ENCODE assay signal across 8 cellular contexts in the genomic region with DNA sequence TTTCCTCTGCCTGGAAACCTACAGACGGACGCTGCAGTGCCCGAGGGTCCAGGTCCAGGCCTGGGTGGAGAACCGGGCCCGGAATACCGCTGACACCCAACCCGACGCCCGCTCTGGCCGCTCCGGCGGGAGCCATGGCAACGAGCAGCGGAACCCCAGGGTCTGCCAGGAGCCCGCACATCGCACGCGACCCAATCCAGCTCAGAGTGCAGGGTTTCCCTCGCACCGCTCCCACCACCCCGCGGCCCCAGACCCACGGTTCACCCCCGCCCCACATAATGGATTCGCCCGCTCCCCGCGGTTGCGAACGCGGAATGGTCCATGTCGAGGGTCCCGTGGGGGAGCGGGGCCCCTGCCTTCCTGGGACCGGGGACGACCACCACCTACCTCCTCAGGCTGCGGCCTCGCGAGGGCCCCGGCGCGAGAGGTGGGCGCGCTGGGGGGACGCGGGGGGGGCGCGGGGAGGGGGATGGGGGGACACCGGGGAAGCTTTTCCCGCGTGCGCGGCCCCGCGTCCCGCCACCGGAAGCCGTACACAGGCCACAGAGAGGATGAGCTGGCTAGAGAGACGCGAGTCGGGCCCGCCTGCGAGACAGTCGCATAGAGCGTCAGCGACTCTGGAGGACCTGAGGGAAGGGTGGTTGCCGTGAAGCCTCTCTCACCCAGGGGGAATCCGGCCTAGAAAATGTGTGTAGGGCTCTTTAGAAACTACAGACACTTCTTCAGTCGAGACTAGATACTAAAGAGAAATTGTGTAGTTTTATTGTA. TPM values are rescaled to one million over a fixed set of nuclear protein-coding genes. Genes with fewer than 3 reads are reported as not detected.
DNase-seq lines count a peak whose midpoint lies in the region; ATAC-seq and TF ChIP-seq lines count a peak whose summit lies in the region.

Gene SSRP1 (minus strand): TSS at position 550 of the 768 bp plus-strand sequence. CDS start 771 bp downstream, outside the sequence.

- H3K9me3 ChIP-seq in colonic mucosa: no peaks in the 10 kb centered on the region

- peak within 1 kb of the TSS; percentile 75 for H3K27ac ChIP-seq in colonic mucosa

- DNase-seq in Ammon's horn (ENCODE audit: low spot score) (peak; percentile 94), NCI-H446 treated with DMSO at 0.1 percent for 48 hours (lab: John Stamatoyannopoulos, UW) (peak; percentile 82), colonic mucosa (peak; percentile 88), left colon (peak; percentile 91)
- peak; percentile 93 for DNase-seq in activated CD4-positive, alpha-beta T cell treated with anti-CD3 and anti-CD28 coated beads for 48 hours
- DNase-seq in stimulated activated CD4-positive, alpha-beta T cell treated with anti-CD3 and anti-CD28 coated beads, Interleukin-1b, Interleukin-23, amount 100 ng/mL, for 48 hours: peak; percentile 91

- H3K27me3 ChIP-seq in colonic mucosa: no peaks in the 10 kb centered on the region

- intact Hi-C loops in colonic mucosa (cut with DNase I): no loop called here
- intact Hi-C loops in left colon (cut with DNase I, micrococcal nuclease): no loop called here

- peak within 1 kb of the TSS; percentile 76 to 90 for H3K9ac ChIP-seq in colonic mucosa (ENCODE audit: low read depth in 2 of 2, low read length in 2 of 2)

- peaks cover 7% of the 10 kb centered on the region for H3K4me1 ChIP-seq in colonic mucosa

- peaks cover 14% of the 10 kb centered on the region for H3K36me3 ChIP-seq in colonic mucosa

- H3K4me3 ChIP-seq in colonic mucosa: peak within 1 kb of the TSS; percentile 90

- TF ChIP-seq CTCF in colonic mucosa (IDR thresholded peaks at IDR 0.05): no peak

- ATAC-seq in GM19043 (IDR thresholded peaks at IDR 0.05; ENCODE audit: low read depth, unreplicated experiment) (peak; percentile 100), HG03342 (IDR thresholded peaks at IDR 0.05; ENCODE audit: unreplicated experiment) (peak; percentile 100), left colon (peak; percentile 98)

RNA-seq across cellular contexts. Expression of gene SSRP1, which starts in this region (rescaled TPM):
- total RNA-seq in colonic mucosa (100 to 1,000 TPM in 1 of 2 donors, 10 to 100 TPM in 1; 72.7 to 162 TPM), left colon (10 to 100 TPM; 56.5 to 67.8 TPM)

Comparison
In these comparisons a context has a peak if more than half of its experiments do, and no peak if none do; other contexts are left out.
1. Peak in every context shown above with its lines: DNase-seq, ATAC-seq, H3K4me3 ChIP-seq and H3K27ac ChIP-seq.